In the genomic region with DNA sequence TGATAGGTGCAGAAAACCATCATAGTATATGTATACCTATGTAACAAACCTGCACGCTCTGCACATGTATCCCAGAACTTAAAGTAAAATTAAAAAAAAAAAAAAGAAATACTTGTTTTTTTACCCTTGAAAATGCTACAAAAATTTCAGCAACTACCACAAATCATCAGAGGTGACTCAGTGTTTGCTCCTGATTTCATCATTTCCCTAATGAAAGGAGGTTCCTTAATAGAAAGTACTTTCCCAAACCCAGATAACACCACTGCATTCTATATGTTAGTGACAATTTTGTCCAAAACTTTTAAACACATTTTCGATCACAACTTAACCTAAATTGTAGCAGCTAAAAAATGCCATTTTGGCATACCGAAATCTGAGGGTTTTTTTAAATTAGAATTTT, we compare ENCODE assay signal across 18 cellular contexts.
DNase-seq lines count a peak whose midpoint lies in the region; ATAC-seq, FAIRE-seq and TF ChIP-seq lines count a peak whose summit lies in the region.
"Had no signal": no experiment of that assay in that cellular context is flagged by ENCODE, and none has a peak within 500 bp of the region (broad histone marks: within the 10 kb centered on the region; RNA-seq: fewer than 3 reads in every experiment).

No MANE protein-coding gene starts in this region.

- TF ChIP-seq EP300 in A549 (IDR thresholded peaks at IDR 0.05), result no peak

- no peaks in the 10 kb centered on the region for H4K20me1 ChIP-seq in PC-3 (ENCODE audit: low read length)
- H4K20me1 ChIP-seq: BLaER1 had no signal

- TF ChIP-seq RAD21 in A549 (conservative IDR thresholded peaks at IDR 0.05 in 1 of 2, IDR thresholded peaks at IDR 0.05 in 1 of 2), result no peak

- intact Hi-C loops in PC-3 (cut with micrococcal nuclease), result no loop called here

- H3K4me2 ChIP-seq in A549 (no peak overlapping the region; the same call in 2 of the 3 replicates), PC-3 (ENCODE audit: low read length) (peak overlapping the region; percentile 71)
- H3K4me2 ChIP-seq: BLaER1 had no signal

- 76% methylated on average over 3 of the region's 3 CpGs for WGBS in A549 (ENCODE audit: missing lambda C conversion rate)

- BruUV-seq in PC-3 (replicated peaks; lab: Mats Ljungman, UMichigan), result no TSS peak

- no peaks in the 10 kb centered on the region for H3K79me2 ChIP-seq in PC-3 (ENCODE audit: low read length)

- TF ChIP-seq CTCF in A549 (IDR thresholded peaks at IDR 0.05) (no peak), PC-3 (conservative IDR thresholded peaks at IDR 0.05; ENCODE audit: low read depth, low read length) (no peak)

- H3K9me2 ChIP-seq in PC-3 (replicated peaks; ENCODE audit: low read length), result no peaks in the 10 kb centered on the region

- no peak for FAIRE-seq in A549 (lab: Jason Lieb, UNC)
- FAIRE-seq: GM18507, HTR-8/SVneo had no signal

- CTCF ChIA-PET in A549 (lab: Yijun Ruan, JAX), result interaction anchor here (0.7 kb wide), 1 partner anchor 126 kb away, joined by 3 read pairs; no protein-coding TSS in a partner anchor
- CTCF ChIA-PET in PC-3 (lab: Charles Lee), result no interaction called here

- H3K27ac ChIP-seq in A549 (peak overlapping the region; percentile 19 to 44; a peak in 4 of 6 replicates), PC-3 (ENCODE audit: low read length) (peak overlapping the region; percentile 77)
- H3K27ac ChIP-seq: BLaER1, psoas muscle, SJCRH30 had no signal

- H3K9ac ChIP-seq in PC-3 (ENCODE audit: low read length), result peak overlapping the region; percentile 21
- H3K9ac ChIP-seq: BLaER1 had no signal

- POLR2A ChIA-PET in A549 (lab: Yijun Ruan, JAX), result no interaction called here
- POLR2A ChIA-PET in PC-3 (lab: Charles Lee; ENCODE audit: unreplicated experiment), result no interaction called here

- TF ChIP-seq POLR2A in A549 (IDR thresholded peaks at IDR 0.05; ENCODE audit: low read length), result no peak

- H3K27me3 ChIP-seq in PC-3 (ENCODE audit: low read length), result no peaks in the 10 kb centered on the region
- H3K27me3 ChIP-seq: BLaER1, SJCRH30 had no signal

- H3K4me3 ChIP-seq in A549 (no peak overlapping the region), PC-3 (ENCODE audit: low read length) (0 out of 2 replicates have a peak overlapping the region, but pooled peaks have one; percentile 11)
- H3K4me3 ChIP-seq: BLaER1, psoas muscle, SJCRH30 had no signal

- no peaks in the 10 kb centered on the region for H3K36me3 ChIP-seq in PC-3 (ENCODE audit: low read depth, low read length)
- H3K36me3 ChIP-seq: BLaER1, SJCRH30 had no signal

- peaks cover 5% of the 10 kb centered on the region for H3F3A ChIP-seq in PC-3 (ENCODE audit: low read length, unreplicated experiment)

- H3K4me1 ChIP-seq in A549 (peaks cover 9% of the 10 kb centered on the region; the same call in 2 of the 3 replicates), PC-3 (ENCODE audit: insufficient read depth, low read length) (peaks cover 39% of the 10 kb centered on the region)
- H3K4me1 ChIP-seq: BLaER1, psoas muscle, SJCRH30 had no signal

- H2AFZ ChIP-seq in PC-3 (ENCODE audit: low read length), result no peak overlapping the region

- in situ Hi-C loops in ACHN (cut with HindIII; ENCODE audit: low pct_ligation_motif_present, low pct_unique_long_range_greater_than_20kb, low sequenced_read_pairs), result no loop called here

- DNase-seq in A549 (ENCODE audit: low read depth in 1 of 2, low spot score in 1 of 2) (no peak), GM03348 (ENCODE audit: low spot score) (peak; percentile 56), PC-3 (peak; percentile 77), fibroblast of gingiva (ENCODE audit: low read depth) (peak; percentile 37), mucosa of gallbladder (ENCODE audit: low spot score) (no peak), ACHN (no peak), DMS 273 (lab: John Stamatoyannopoulos, UW; ENCODE audit: unreplicated experiment) (no peak)
- DNase-seq: activated CD8-positive, alpha-beta memory T cell treated with anti-CD3 and anti-CD28 coated beads, Interleukin-2, amount 50 U/mL, for 4 hours; H9; left cardiac atrium; NCI-H1105 treated with DMSO at 0.1 percent for 48 hours; psoas muscle; SJCRH30 had no signal

- no peak for ATAC-seq in A549
- peak; percentile 43 for ATAC-seq in PC-3
- ATAC-seq in HG03135 (IDR thresholded peaks at IDR 0.05; ENCODE audit: unreplicated experiment), result no peak
- ATAC-seq: left cardiac atrium; psoas muscle; stimulated activated effector memory CD8-positive, alpha-beta T cell treated with anti-CD3 and anti-CD28 coated beads, Interleukin-12 subunit alpha, Interleukin-12 subunit beta, amount 100 ng/mL, for 72 hours had no signal

- no peaks in the 10 kb centered on the region for H3K9me3 ChIP-seq in A549
- no peaks in the 10 kb centered on the region for H3K9me3 ChIP-seq in PC-3 (ENCODE audit: low read length)
- H3K9me3 ChIP-seq: BLaER1, psoas muscle, SJCRH30 had no signal

TF ChIP-seq in A549, 52 proteins besides CTCF, POLR2A, EP300 and RAD21:
- TF ChIP-seq, protein P1, sequence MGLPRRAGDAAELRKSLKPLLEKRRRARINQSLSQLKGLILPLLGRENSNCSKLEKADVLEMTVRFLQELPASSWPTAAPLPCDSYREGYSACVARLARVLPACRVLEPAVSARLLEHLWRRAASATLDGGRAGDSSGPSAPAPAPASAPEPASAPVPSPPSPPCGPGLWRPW (IDR thresholded peaks at IDR 0.05), result 0 out of 2 replicates have a peak, but pooled peaks have one; percentile 18
- TF ChIP-seq NPAS2 (CRISPR knock-in tag; IDR thresholded peaks at IDR 0.05; ENCODE audit: borderline replicate concordance), result no peak

Comparison
In these comparisons a context has a peak if more than half of its experiments do, and no peak if none do; other contexts are left out.
1. DNase-seq: peak in GM03348 (single experiment), PC-3 (single experiment) and fibroblast of gingiva (single experiment); none in A549 (0 of 2), mucosa of gallbladder (single experiment), ACHN (single experiment) and DMS 273 (single experiment).